Comparison of ENCODE assay signal across 8 cellular contexts in genomic region chr3:189324538-189325138, GRCh38.
A peak's percentile ranks its signal among the peaks of the same experiment; 100 is the strongest.
DNase-seq lines count a peak whose midpoint lies in the region; ATAC-seq lines count a peak whose summit lies in the region.

No MANE protein-coding gene starts in this region.

- peak overlapping the region; percentile 97 for H3K27ac Mint-ChIP-seq in activated T-cell treated with anti-CD3 and anti-CD28 coated beads, Interleukin-2, amount 50 U/mL, for 72 hours

- peaks cover 2 to 8% of the 10 kb centered on the region in 2 donors for H3K9me3 Mint-ChIP-seq in activated T-cell treated with anti-CD3 and anti-CD28 coated beads, Interleukin-2, amount 50 U/mL, for 72 hours

- peak; percentile 100 for ATAC-seq in GM21381 (IDR thresholded peaks at IDR 0.05; ENCODE audit: unreplicated experiment)
- ATAC-seq in activated T-cell treated with anti-CD3 and anti-CD28 coated beads, Interleukin-2, amount 50 U/mL, for 72 hours (replicated peaks in 1 of 2), result peak; percentile 99

- DNase-seq in COLO829 (ENCODE audit: low spot score) (peak; percentile 57), HS-27A (ENCODE audit: low read depth) (peak; percentile 91), OCI-M1 (lab: John Stamatoyannopoulos, UW) (peak; percentile 50), kidney tubule cell (ENCODE audit: low spot score) (peak; percentile 100), putamen (ENCODE audit: low spot score) (no peak)
- DNase-seq in activated T-cell treated with anti-CD3 and anti-CD28 coated beads, Interleukin-2, amount 50 U/mL, for 72 hours, result peak; percentile 81 to 89
- DNase-seq in stimulated activated CD8-positive, alpha-beta memory T cell treated with anti-CD3 and anti-CD28 coated beads, Interleukin-4, amount 100 ng/mL, for 24 hours (ENCODE audit: low read depth), result peak; percentile 56

- H3K4me1 Mint-ChIP-seq in activated T-cell treated with anti-CD3 and anti-CD28 coated beads, Interleukin-2, amount 50 U/mL, for 72 hours (ENCODE audit: low read depth), result peaks cover 83% of the 10 kb centered on the region

- H3K4me3 Mint-ChIP-seq in activated T-cell treated with anti-CD3 and anti-CD28 coated beads, Interleukin-2, amount 50 U/mL, for 72 hours, result peak overlapping the region; percentile 86 to 87

- H3K36me3 Mint-ChIP-seq in activated T-cell treated with anti-CD3 and anti-CD28 coated beads, Interleukin-2, amount 50 U/mL, for 72 hours (ENCODE audit: insufficient read depth in 2 of 2), result peaks cover 13 to 45% of the 10 kb centered on the region in 2 donors

- H3K27me3 Mint-ChIP-seq in activated T-cell treated with anti-CD3 and anti-CD28 coated beads, Interleukin-2, amount 50 U/mL, for 72 hours (ENCODE audit: low read depth), result no peaks in the 10 kb centered on the region
